ENCODE assay signal across 8 cellular contexts in genomic region chr1:109248797-109249629, GRCh38. TPM values are rescaled to one million over a fixed set of nuclear protein-coding genes. Genes with fewer than 3 reads are reported as not detected.
DNase-seq lines count a peak whose midpoint lies in the region; ATAC-seq, FAIRE-seq and TF ChIP-seq lines count a peak whose summit lies in the region.

CELSR2 (plus strand) TSS chr1:109249539; CDS start chr1:109250080, 541 bp downstream.

- no peak for TF ChIP-seq POLR2A in endothelial cell of umbilical vein (IDR thresholded peaks at IDR 0.05; ENCODE audit: low read depth, low read length)

- POLR2A ChIA-PET in endothelial cell of umbilical vein (lab: Charles Lee) = no interaction called here

- H3K4me3 ChIP-seq in endothelial cell of umbilical vein (replicated peaks in 1 of 3; ENCODE audit: insufficient read depth in 1 of 3, low read depth in 1 of 3, low read length in 3 of 3) = peak within 1 kb of the TSS in 1 of 3 experiments; percentile 35

- H3K27me3 ChIP-seq in endothelial cell of umbilical vein (ENCODE audit: control insufficient read depth in 2 of 2, insufficient read depth in 2 of 2, low read length in 2 of 2) = peaks cover 3 to 8% of the 10 kb centered on the region in 2 experiments

- no peaks in the 10 kb centered on the region for H3K4me1 ChIP-seq in endothelial cell of umbilical vein (ENCODE audit: control insufficient read depth, extremely low read depth, insufficient read depth, low read length)

- intact Hi-C loops in endothelial cell of umbilical vein (cut with micrococcal nuclease) = loop anchor here (1.0 kb wide), 1 partner anchor 9 kb away; no protein-coding TSS in a partner anchor

- peak within 1 kb of the TSS; percentile 56 for H3K4me2 ChIP-seq in endothelial cell of umbilical vein (ENCODE audit: insufficient read depth, low read length)

- no peaks in the 10 kb centered on the region for H4K20me1 ChIP-seq in endothelial cell of umbilical vein (replicated peaks; ENCODE audit: control insufficient read depth, extremely low read depth, insufficient read depth, low read length)

- peak; percentile 73 for FAIRE-seq in endothelial cell of umbilical vein (lab: Jason Lieb, UNC)

- ATAC-seq in GM18867 (IDR thresholded peaks at IDR 0.05; ENCODE audit: unreplicated experiment) = peak; percentile 81
- peak; percentile 82 for ATAC-seq in HG03108 (IDR thresholded peaks at IDR 0.05; ENCODE audit: unreplicated experiment)

- H2AFZ ChIP-seq in endothelial cell of umbilical vein (ENCODE audit: low read depth, low read length) = peak within 1 kb of the TSS; percentile 66

- DNase-seq in AG08395 (ENCODE audit: low spot score) = peak; percentile 71
- DNase-seq in NCI-H748 (lab: John Stamatoyannopoulos, UW; ENCODE audit: unreplicated experiment) = peak; percentile 88
- peak in 2 of 3 experiments; percentile 26 to 36 for DNase-seq in activated CD8-positive, alpha-beta memory T cell treated with anti-CD3 and anti-CD28 coated beads for 48 hours (ENCODE audit: low read depth in 2 of 3, low spot score in 2 of 3)
- peak; percentile 39 for DNase-seq in endothelial cell of umbilical vein (ENCODE audit: low read depth, low spot score)
- DNase-seq in midbrain (lab: John Stamatoyannopoulos, UW) = peak; percentile 74
- peak; percentile 11 for DNase-seq in stimulated activated CD8-positive, alpha-beta memory T cell treated with anti-CD3 and anti-CD28 coated beads, Interleukin-7, amount 100 ng/mL, for 24 hours (ENCODE audit: low read depth)

- no peak within 1 kb of the TSS for H3K9ac ChIP-seq in endothelial cell of umbilical vein (replicated peaks; ENCODE audit: extremely low read depth, insufficient read depth, low read length)

- no peaks in the 10 kb centered on the region for H3K36me3 ChIP-seq in endothelial cell of umbilical vein (ENCODE audit: control insufficient read depth in 2 of 2, extremely low read depth in 1 of 2, insufficient read depth in 2 of 2, low read length in 2 of 2)

- no peaks in the 10 kb centered on the region for H3K9me1 ChIP-seq in endothelial cell of umbilical vein (replicated peaks; ENCODE audit: control insufficient read depth, extremely low read depth, insufficient read depth, low read length)

- TF ChIP-seq CTCF in endothelial cell of umbilical vein (IDR thresholded peaks at IDR 0.05; ENCODE audit: extremely low read depth in 1 of 2, insufficient read depth in 1 of 2, low read depth in 1 of 2, low read length in 2 of 2) = no peak

- dilution Hi-C loops in endothelial cell of umbilical vein (cut with MboI; ENCODE audit: extremely low pct_ligation_motif_present, low sequenced_read_pairs) = no loop called here

- H3K79me2 ChIP-seq in endothelial cell of umbilical vein (ENCODE audit: control insufficient read depth, insufficient read depth, low read length) = no peaks in the 10 kb centered on the region

- H3K9me3 ChIP-seq in endothelial cell of umbilical vein (replicated peaks; ENCODE audit: control insufficient read depth, insufficient read depth, low read length) = no peaks in the 10 kb centered on the region

- CTCF ChIA-PET in endothelial cell of umbilical vein (lab: Charles Lee) = interaction anchor here (1.1 to 2.7 kb wide), 7 partner anchors 9 to 151 kb away, joined by 3 to 22 read pairs (median 4); partner anchors contain the start of gene SORT1

- no TSS peak for BruUV-seq in endothelial cell of umbilical vein (replicated peaks; lab: Mats Ljungman, UMichigan)

- no peak within 1 kb of the TSS for H3K27ac ChIP-seq in endothelial cell of umbilical vein (ENCODE audit: insufficient read depth, low read depth, low read length)

TF ChIP-seq in endothelial cell of umbilical vein, 7 proteins besides CTCF, POLR2A, EP300 and RAD21:
- TF ChIP-seq EZH2 (IDR thresholded peaks at IDR 0.05; ENCODE audit: borderline replicate concordance, low read depth, low read length, severe bottlenecking) = no peak
- no peak for TF ChIP-seq JUN (IDR thresholded peaks at IDR 0.05; ENCODE audit: borderline replicate concordance, insufficient read depth, insufficient read length, low read depth)
- no peak for TF ChIP-seq GATA2 (IDR thresholded peaks at IDR 0.05; ENCODE audit: insufficient read depth, insufficient read length, low read depth, low read length)
- no peak for TF ChIP-seq MYC (IDR thresholded peaks at IDR 0.05; ENCODE audit: low read depth, low read length)
- TF ChIP-seq FOS (IDR thresholded peaks at IDR 0.05; ENCODE audit: borderline replicate concordance, insufficient read depth, low read length) = no peak
- no peak for TF ChIP-seq MAX (IDR thresholded peaks at IDR 0.05; ENCODE audit: insufficient read depth, insufficient read length)
- TF ChIP-seq POLR2AphosphoS5 (IDR thresholded peaks at IDR 0.05; ENCODE audit: insufficient read depth, low read depth, low read length) = no peak
TF ChIP-seq in endothelial cell of umbilical vein: peak in this region for 0.

RNA-seq across cellular contexts. Expression of gene CELSR2, which starts in this region (rescaled TPM):
- 1.4 and 2.2 TPM in 2 replicates for total RNA-seq in endothelial cell of umbilical vein
- polyA plus RNA-seq in endothelial cell of umbilical vein = 0.76 and 0.90 TPM in 2 replicates
- 0.52 and 0.78 TPM in 2 replicates for polyA plus RNA-seq in endothelial cell of umbilical vein (2011; cell fraction: cytosol; rRNA removed)
- 1.5 and 1.9 TPM in 2 replicates for polyA plus RNA-seq in endothelial cell of umbilical vein (2011; cell fraction: nucleus; rRNA removed)
- polyA plus RNA-seq in endothelial cell of umbilical vein (2012) = 0.83 and 0.86 TPM in 2 replicates
- polyA minus RNA-seq in endothelial cell of umbilical vein = 2.1 and 2.8 TPM in 2 replicates
- polyA minus RNA-seq in endothelial cell of umbilical vein (2011; cell fraction: cytosol; rRNA and poly(A)+ RNA removed) = 11.6 TPM
- polyA minus RNA-seq in endothelial cell of umbilical vein (2011; cell fraction: nucleus; rRNA and poly(A)+ RNA removed) = 1.4 TPM in 2 replicates

Comparison
In these comparisons a context has a peak if more than half of its experiments do, and no peak if none do; other contexts are left out.
1. DNase-seq: peak in every context shown above with its lines; median percentile 88 in NCI-H748; 74 in midbrain; 71 in AG08395; 39 in endothelial cell of umbilical vein; 31 in activated CD8-positive, alpha-beta memory T cell treated with anti-CD3 and anti-CD28 coated beads for 48 hours; 11 in stimulated activated CD8-positive, alpha-beta memory T cell treated with anti-CD3 and anti-CD28 coated beads, Interleukin-7, amount 100 ng/mL, for 24 hours.